Comparison of ENCODE assay signal across 9 cellular contexts in the genomic region with DNA sequence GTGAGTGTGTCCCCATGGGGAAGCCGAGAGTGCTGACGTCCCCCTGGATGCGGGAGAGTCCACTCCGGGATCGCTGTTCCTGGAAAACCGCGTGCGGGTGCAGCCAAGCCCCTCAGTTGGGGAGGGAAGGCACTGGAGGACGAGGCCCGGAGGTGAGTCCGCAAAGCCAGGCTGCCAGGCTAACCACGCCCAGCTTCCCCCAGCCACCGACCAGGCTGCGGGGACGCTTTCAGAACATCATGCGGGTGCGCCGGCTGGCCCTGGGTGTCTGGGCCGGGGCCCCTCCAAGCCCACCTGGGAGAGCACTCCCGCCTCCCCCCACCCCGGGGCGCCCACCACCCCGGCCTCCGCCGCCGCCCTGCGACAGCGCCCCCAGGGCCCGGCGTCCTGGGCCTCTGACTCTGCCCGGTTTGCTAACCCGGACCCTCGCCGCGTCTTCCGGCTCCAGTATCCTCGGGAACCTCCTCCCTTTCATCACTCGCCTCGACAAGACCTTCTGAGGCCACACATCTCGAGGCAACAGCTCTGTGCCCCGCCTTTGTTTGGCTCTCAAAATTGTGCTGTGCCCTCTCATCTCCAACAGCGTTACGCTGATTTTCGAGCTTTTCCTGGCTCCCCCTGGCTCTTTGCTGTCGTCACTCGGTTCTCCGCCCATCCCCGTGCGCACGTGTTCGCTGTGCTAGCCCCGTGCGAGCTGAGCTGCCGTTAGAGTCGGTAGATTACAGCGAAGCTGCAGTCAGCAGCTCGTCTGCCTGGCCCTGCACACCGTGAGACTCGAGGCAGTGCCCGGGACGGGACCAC. TPM values are rescaled to one million over a fixed set of nuclear protein-coding genes. Genes with fewer than 3 reads are reported as not detected.
DNase-seq lines count a peak whose midpoint lies in the region; TF ChIP-seq lines count a peak whose summit lies in the region.
"Had no signal": no experiment of that assay in that cellular context is flagged by ENCODE, and none has a peak within 500 bp of the region (broad histone marks: within the 10 kb centered on the region; RNA-seq: fewer than 3 reads in every experiment).

No MANE protein-coding gene starts in this region.

- intact Hi-C loops in A673 (cut with micrococcal nuclease; ENCODE audit: unreplicated experiment): no loop called here

- H3K4me1 ChIP-seq in A673 (ENCODE audit: insufficient read depth, low read length, poor library complexity, severe bottlenecking): peaks cover 9% of the 10 kb centered on the region
- H3K4me1 ChIP-seq in SJCRH30: no peaks in the 10 kb centered on the region; the same call in 1 of the 2 replicates

- H3K36me3 ChIP-seq in A673 (ENCODE audit: insufficient read depth, low read length, poor library complexity, severe bottlenecking): no peaks in the 10 kb centered on the region
- no peaks in the 10 kb centered on the region for H3K36me3 ChIP-seq in SK-N-MC (ENCODE audit: insufficient read depth, low read length)
- H3K36me3 ChIP-seq in SJCRH30: no peaks in the 10 kb centered on the region

- no peaks in the 10 kb centered on the region for H3K9me3 ChIP-seq in A673 (ENCODE audit: low read depth, low read length, poor library complexity, severe bottlenecking)
- no peaks in the 10 kb centered on the region for H3K9me3 ChIP-seq in SK-N-MC (ENCODE audit: low read depth, low read length)
- H3K9me3 ChIP-seq in SJCRH30 (replicated peaks): no peaks in the 10 kb centered on the region

- DNase-seq in A673 (ENCODE audit: low spot score) (peak; percentile 53), SK-N-MC (ENCODE audit: low read depth, low spot score) (no peak), amniotic epithelial cell (ENCODE audit: low read depth) (peak; percentile 36), hepatic stellate cell (ENCODE audit: low spot score) (peak; percentile 40), SJCRH30 (no peak), NCI-H1436 (lab: John Stamatoyannopoulos, UW) (no peak), SHP77 (lab: John Stamatoyannopoulos, UW) (no peak)
- DNase-seq in stimulated activated CD4-positive, alpha-beta T cell treated with anti-CD3 and anti-CD28 coated beads, Interleukin-12 subunit alpha, Interleukin-12 subunit beta, amount 100 ng/mL, for 24 hours (ENCODE audit: low read depth in 2 of 2): peak; percentile 34 to 47

- H3K4me3 ChIP-seq in A673 (ENCODE audit: low read depth, low read length, poor library complexity, severe bottlenecking): peak overlapping the region; percentile 23
- peak overlapping the region; percentile 42 for H3K4me3 ChIP-seq in SK-N-MC
- H3K4me3 ChIP-seq in SJCRH30: no peak overlapping the region

- H3K27me3 ChIP-seq in A673 (replicated peaks; ENCODE audit: insufficient read depth, low read depth, low read length, poor library complexity) (peaks cover 34% of the 10 kb centered on the region), SJCRH30 (0 out of 2 replicates have a peak, but pooled peaks cover 3% of the 10 kb centered on the region)

- BruUV-seq in A673 (replicated peaks; lab: Mats Ljungman, UMichigan): no TSS peak

- TF ChIP-seq CTCF in A673 (conservative IDR thresholded peaks at IDR 0.05; ENCODE audit: low read depth, low read length): no peak

- H3K9ac ChIP-seq in SK-N-MC (ENCODE audit: insufficient read length): no peak overlapping the region

- CTCF ChIA-PET in A673 (lab: Charles Lee): no interaction called here

- POLR2A ChIA-PET in A673 (lab: Charles Lee; ENCODE audit: low non-redundant PET): no interaction called here

- H3K27ac ChIP-seq in A673 (ENCODE audit: low read depth, low read length, poor library complexity, severe bottlenecking): no peak overlapping the region
- H3K27ac ChIP-seq in SK-N-MC: no peak overlapping the region
- H3K27ac ChIP-seq in SJCRH30: no peak overlapping the region
- H3K27ac ChIP-seq: VCaP had no signal

RNA-seq across cellular contexts. Expression of gene ENTPD6, which starts 47.1 kb away (rescaled TPM):
- 50.2 and 53.2 TPM in 2 replicates for total RNA-seq in A673 (2021)
- 53.5 and 53.6 TPM in 2 replicates for total RNA-seq in SJCRH30 (2014; rRNA removed; shearing (Covaris generic))

Comparison
In these comparisons a context has a peak if more than half of its experiments do, and no peak if none do; other contexts are left out.
1. DNase-seq: peak in A673 (single experiment), amniotic epithelial cell (single experiment), hepatic stellate cell (single experiment) and stimulated activated CD4-positive, alpha-beta T cell treated with anti-CD3 and anti-CD28 coated beads, Interleukin-12 subunit alpha, Interleukin-12 subunit beta, amount 100 ng/mL, for 24 hours (2 of 2); none in SK-N-MC (single experiment), SJCRH30 (0 of 2), NCI-H1436 (single experiment) and SHP77 (0 of 2).